18 cellular contexts compared by ENCODE assay signal in genomic region chr9:103999375-104000062, GRCh38.
"Had no signal": no experiment of that assay in that cellular context is flagged by ENCODE, and none has a peak within 500 bp of the region (broad histone marks: within the 10 kb centered on the region; RNA-seq: fewer than 3 reads in every experiment).

No MANE protein-coding gene starts in this region.

- H3K4me3 Mint-ChIP-seq: activated naive CD8-positive, alpha-beta T cell treated with anti-CD3 and anti-CD28 coated beads for 36 hours; immature natural killer cell; nephron; stimulated activated naive CD8-positive, alpha-beta T cell treated with anti-CD3 and anti-CD28 coated beads, Interleukin-15, Interleukin-2, amounts not matched to agents 100 ng/mL and 50 ng/mL, for 24 hours had no signal

- H3K27me3 Mint-ChIP-seq: activated naive CD8-positive, alpha-beta T cell treated with anti-CD3 and anti-CD28 coated beads for 36 hours had no signal

- H3K27ac ChIP-seq: breast epithelium, coronary artery, esophagus muscularis mucosa, hepatocyte, parathyroid adenoma, tibial nerve had no signal

- H3K4me3 ChIP-seq: breast epithelium, coronary artery, esophagus muscularis mucosa, hepatocyte, tibial nerve had no signal

- H3K9me3 Mint-ChIP-seq: activated naive CD8-positive, alpha-beta T cell treated with anti-CD3 and anti-CD28 coated beads for 36 hours; stimulated activated naive CD8-positive, alpha-beta T cell treated with anti-CD3 and anti-CD28 coated beads, Interleukin-15, Interleukin-2, amounts not matched to agents 100 ng/mL and 50 ng/mL, for 24 hours had no signal

- H3K9ac ChIP-seq: parathyroid adenoma had no signal

- H3K79me2 ChIP-seq: hepatocyte, parathyroid adenoma had no signal

- H3K4me1 Mint-ChIP-seq: activated naive CD8-positive, alpha-beta T cell treated with anti-CD3 and anti-CD28 coated beads for 36 hours; immature natural killer cell; nephron had no signal

- H3K9me3 ChIP-seq: breast epithelium, esophagus muscularis mucosa, tibial nerve had no signal

- H3K27me3 ChIP-seq: breast epithelium, esophagus muscularis mucosa, hepatocyte, tibial nerve had no signal

- FAIRE-seq: frontal cortex, urothelium cell line had no signal

- DNase-seq: activated naive CD8-positive, alpha-beta T cell treated with anti-CD3 and anti-CD28 coated beads for 36 hours; activated T-cell treated with anti-CD3 and anti-CD28 coated beads, Interleukin-2, amount 50 U/mL, for 1 hour; glutamatergic neuron; immature natural killer cell; kidney glomerular epithelial cell; mesenchymal stem cell; stimulated activated CD4-positive, alpha-beta T cell treated with anti-CD3 and anti-CD28 coated beads, Interleukin-4, amount 100 ng/mL, for 24 hours; T-helper 9 cell had no signal

- H3K27ac Mint-ChIP-seq: activated naive CD8-positive, alpha-beta T cell treated with anti-CD3 and anti-CD28 coated beads for 36 hours; immature natural killer cell; nephron; stimulated activated naive CD8-positive, alpha-beta T cell treated with anti-CD3 and anti-CD28 coated beads, Interleukin-15, Interleukin-2, amounts not matched to agents 100 ng/mL and 50 ng/mL, for 24 hours had no signal

- H3K4me2 ChIP-seq: hepatocyte had no signal

- H2AFZ ChIP-seq: hepatocyte, parathyroid adenoma had no signal

- H3K4me1 ChIP-seq: breast epithelium, esophagus muscularis mucosa, parathyroid adenoma, tibial nerve had no signal

- H3K36me3 ChIP-seq: breast epithelium, esophagus muscularis mucosa, tibial nerve had no signal
